ENCODE assay signal across 8 cellular contexts in the genomic region with DNA sequence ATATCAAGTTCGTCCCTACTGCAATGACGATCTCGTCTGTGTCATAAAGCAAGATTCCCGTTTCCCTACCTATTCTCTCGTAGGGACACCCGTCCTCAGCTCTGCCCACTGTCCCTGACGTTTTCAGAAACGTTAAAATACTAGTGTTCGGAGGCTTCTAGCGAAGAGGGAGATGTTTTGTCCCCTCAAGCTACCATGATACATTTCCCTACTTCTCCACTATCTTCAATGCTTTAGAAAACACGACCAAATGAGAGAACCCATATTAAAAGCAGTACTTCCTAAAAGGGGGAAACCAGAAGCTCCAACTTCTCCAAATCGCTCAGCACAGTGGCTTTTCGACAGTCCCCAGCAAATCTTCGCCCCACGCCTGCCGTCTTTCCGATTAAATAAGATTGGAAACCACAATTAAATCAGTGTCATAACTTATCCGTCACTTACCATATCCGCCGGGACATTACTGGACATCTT. TPM values are rescaled to one million over a fixed set of nuclear protein-coding genes. Genes with fewer than 3 reads are reported as not detected.
DNase-seq lines count a peak whose midpoint lies in the region; ATAC-seq and TF ChIP-seq lines count a peak whose summit lies in the region.

No MANE protein-coding gene starts in this region.

- TF ChIP-seq CTCF in Caco-2 (IDR thresholded peaks at IDR 0.05; ENCODE audit: insufficient read depth in 1 of 2, low read depth in 1 of 2, low read length in 1 of 2, severe bottlenecking in 1 of 2, unreplicated experiment in 1 of 2), result no peak

- H3K4me1 ChIP-seq in Caco-2, result peaks cover 29% of the 10 kb centered on the region
- H3K4me1 ChIP-seq in duodenal mucosa (ENCODE audit: control insufficient read depth in 1 of 2, insufficient read depth in 2 of 2, low read length in 2 of 2), result peaks cover 19 to 20% of the 10 kb centered on the region in 2 donors
- peaks cover 6% of the 10 kb centered on the region for H3K4me1 ChIP-seq in mesodermal cell (ENCODE audit: control insufficient read depth, insufficient read depth, low read length, poor library complexity, severe bottlenecking)
- H3K4me1 ChIP-seq in thymus (ENCODE audit: control insufficient read depth, insufficient read depth, low read length), result no peaks in the 10 kb centered on the region

- H3K36me3 Mint-ChIP-seq in Caco-2 (ENCODE audit: insufficient read depth, unreplicated experiment), result peaks cover 13% of the 10 kb centered on the region

- H3K4me3 Mint-ChIP-seq in Caco-2 (ENCODE audit: unreplicated experiment), result peak overlapping the region; percentile 92

- POLR2A ChIA-PET in Caco-2 (lab: Charles Lee), result interaction anchor here (0.6 to 2.7 kb wide), 3 partner anchors 8 to 75 kb away, joined by 4 to 44 read pairs (median 21); no protein-coding TSS in a partner anchor

- no peaks in the 10 kb centered on the region for H3K36me3 ChIP-seq in Caco-2 (ENCODE audit: control insufficient read depth, insufficient read depth, low read length)
- H3K36me3 ChIP-seq in duodenal mucosa (ENCODE audit: control insufficient read depth in 1 of 2, insufficient read depth in 2 of 2, low read length in 2 of 2), result no peaks in the 10 kb centered on the region
- no peaks in the 10 kb centered on the region for H3K36me3 ChIP-seq in mesodermal cell (ENCODE audit: control insufficient read depth, insufficient read depth, low read length)
- no peaks in the 10 kb centered on the region for H3K36me3 ChIP-seq in thymus (ENCODE audit: control insufficient read depth, insufficient read depth)

- no peaks in the 10 kb centered on the region for H3K27me3 ChIP-seq in Caco-2 (replicated peaks; ENCODE audit: control insufficient read depth, insufficient read depth, low read length)
- no peaks in the 10 kb centered on the region for H3K27me3 ChIP-seq in duodenal mucosa (ENCODE audit: control insufficient read depth in 1 of 2, insufficient read depth in 2 of 2, low read length in 2 of 2)
- no peaks in the 10 kb centered on the region for H3K27me3 ChIP-seq in thymus (ENCODE audit: control insufficient read depth, insufficient read depth)

- intact Hi-C loops in Caco-2 (cut with micrococcal nuclease; ENCODE audit: unreplicated experiment), result loop anchor here (1.0 kb wide), 1 partner anchor 223 kb away; no protein-coding TSS in a partner anchor

- H3K9me3 ChIP-seq in Caco-2, result no peaks in the 10 kb centered on the region
- no peaks in the 10 kb centered on the region for H3K9me3 ChIP-seq in duodenal mucosa (ENCODE audit: control insufficient read depth in 1 of 2, low read length in 2 of 2)
- no peaks in the 10 kb centered on the region for H3K9me3 ChIP-seq in mesodermal cell (ENCODE audit: control insufficient read depth, low read length)
- no peaks in the 10 kb centered on the region for H3K9me3 ChIP-seq in thymus (ENCODE audit: control insufficient read depth)

- no peak for ATAC-seq in HG02885 (IDR thresholded peaks at IDR 0.05; ENCODE audit: poor library complexity, unreplicated experiment)

- TSS peak; percentile 37 for BruUV-seq in Caco-2 (replicated peaks; lab: Mats Ljungman, UMichigan)

- DNase-seq in Caco-2 (peak in 1 of 2 experiments; percentile 32), T-helper 2 cell (peak in 3 of 5 experiments; percentile 12 to 59 (median 17)), retina (no peak)
- DNase-seq in Jurkat, Clone E6-1 (ENCODE audit: low read depth, low spot score), result no peak

- CTCF ChIA-PET in Caco-2 (lab: Charles Lee), result interaction anchor here (0.8 to 4.9 kb wide), 5 partner anchors 12 to 265 kb away, joined by 3 to 39 read pairs (median 6); no protein-coding TSS in a partner anchor

- H3K27me3 Mint-ChIP-seq in Caco-2 (ENCODE audit: insufficient read depth, unreplicated experiment), result no peaks in the 10 kb centered on the region

- peaks cover 27% of the 10 kb centered on the region for H3K4me1 Mint-ChIP-seq in Caco-2 (ENCODE audit: low read depth, unreplicated experiment)

- H3K4me3 ChIP-seq in Caco-2 (ENCODE audit: low read depth, low read length) (peak overlapping the region; percentile 58), duodenal mucosa (ENCODE audit: low read depth in 1 of 2, low read length in 2 of 2) (peak overlapping the region; percentile 77 to 92), mesodermal cell (ENCODE audit: extremely low read depth, insufficient read depth, low read length, poor library complexity, severe bottlenecking) (peak overlapping the region; percentile 91), thymus (ENCODE audit: low read length) (peak overlapping the region; percentile 85)
- peak overlapping the region; percentile 75 for H3K4me3 ChIP-seq in Jurkat, Clone E6-1 (ENCODE audit: low read length)

- peak overlapping the region; percentile 99 for H3K27ac Mint-ChIP-seq in Caco-2 (ENCODE audit: unreplicated experiment)

- no peaks in the 10 kb centered on the region for H3K9me3 Mint-ChIP-seq in Caco-2 (ENCODE audit: unreplicated experiment)

- H3K9ac ChIP-seq in duodenal mucosa (ENCODE audit: low read depth in 1 of 2, low read length in 2 of 2), result peak overlapping the region; percentile 67 to 82

- WGBS in mesodermal cell (ENCODE audit: insufficient coverage in 2 of 2), 2 experiments, result 0 to 1% methylated on average over 13 to 17 of the region's 20 CpGs
- 0% methylated on average over 20 of the region's 20 CpGs for whole genome bisulfite sequencing in thymus

- H3K27ac ChIP-seq in duodenal mucosa (ENCODE audit: low read depth, low read length), result peak overlapping the region; percentile 95
- peak overlapping the region; percentile 96 for H3K27ac ChIP-seq in mesodermal cell (ENCODE audit: low read depth, low read length, severe bottlenecking)
- H3K27ac ChIP-seq in thymus (ENCODE audit: low read depth), result peak overlapping the region; percentile 98

RNA-seq across cellular contexts. Expression of a gene that starts 1.3 kb away (rescaled TPM):
- total RNA-seq in Caco-2 (2022), result 37.4 and 37.5 TPM in 2 replicates
- 5.4 TPM for polyA plus RNA-seq in Jurkat, Clone E6-1 (2012; ENCODE audit: insufficient read depth, insufficient read length)
- polyA plus RNA-seq in mesodermal cell (2013, experiment 1 of 2), result 26.9 TPM
- polyA plus RNA-seq in mesodermal cell (2013, experiment 2 of 2), result 26.7 TPM
- polyA plus RNA-seq in thymus, result 31.2 TPM

Comparison
In these comparisons a context has a peak if more than half of its experiments do, and no peak if none do; other contexts are left out.
1. DNase-seq: peak in T-helper 2 cell (3 of 5); none in Jurkat, Clone E6-1 (single experiment) and retina (single experiment).
2. Peak in every context shown above with its lines, with median percentiles within 50 percentile points of each other: H3K4me3 ChIP-seq and H3K27ac ChIP-seq.